In the genomic region with DNA sequence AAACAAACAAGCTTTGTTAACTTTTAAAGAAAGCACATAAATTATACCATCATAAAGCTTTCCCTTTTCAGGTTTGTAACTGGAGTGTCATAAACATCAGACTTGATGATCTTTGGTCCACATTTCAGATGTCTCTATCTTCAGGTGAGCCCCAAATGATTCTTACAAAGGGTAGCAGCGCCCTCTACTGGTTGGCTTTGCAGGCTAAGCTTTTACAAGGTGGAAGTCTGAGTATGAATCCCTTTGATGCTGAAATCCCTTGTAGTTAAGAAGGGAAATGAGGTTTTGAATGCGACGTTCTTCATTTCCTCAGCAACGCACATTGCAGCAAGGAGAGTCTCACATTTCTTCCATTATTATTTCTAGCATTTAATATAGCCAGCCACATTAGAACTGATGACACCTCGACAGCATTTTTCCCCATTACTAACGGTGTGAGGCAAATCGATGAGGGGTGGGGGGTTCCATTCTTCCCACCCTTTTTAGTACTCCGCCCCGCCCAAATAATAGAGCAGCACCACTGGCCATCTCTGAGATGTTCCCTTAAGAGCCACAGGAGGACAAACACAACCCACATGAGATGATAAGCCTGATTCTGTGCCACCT, we compare ENCODE assay signal across 8 cellular contexts.
DNase-seq lines count a peak whose midpoint lies in the region; ATAC-seq and TF ChIP-seq lines count a peak whose summit lies in the region.

No MANE protein-coding gene starts in this region.

- H3K27me3 ChIP-seq in left lung: peaks cover 0 to 4% of the 10 kb centered on the region in 2 donors

- H3K4me1 ChIP-seq in left lung: no peaks in the 10 kb centered on the region

- H3K36me3 ChIP-seq in left lung: no peaks in the 10 kb centered on the region

- H3K9me3 ChIP-seq in left lung: peaks cover 0 to 1% of the 10 kb centered on the region in 2 donors

- TF ChIP-seq CTCF in VCaP (conservative IDR thresholded peaks at IDR 0.05): peak; percentile 85
- peak; percentile 57 to 68 for TF ChIP-seq CTCF in left lung (IDR thresholded peaks at IDR 0.05)

- peak; percentile 87 for ATAC-seq in GM18867 (IDR thresholded peaks at IDR 0.05; ENCODE audit: unreplicated experiment)
- ATAC-seq in HG03108 (IDR thresholded peaks at IDR 0.05; ENCODE audit: unreplicated experiment): peak; percentile 72
- peak; percentile 84 for ATAC-seq in left lung

- intact Hi-C loops in left lung (cut with DNase I): no loop called here

- no peak overlapping the region for H3K4me3 ChIP-seq in left lung

- DNase-seq in AG20443 (ENCODE audit: low spot score) (peak; percentile 63), NCI-H2171 (lab: John Stamatoyannopoulos, UW) (peak; percentile 35), caudate nucleus (lab: John Stamatoyannopoulos, UW) (peak in 50 of 61 donors; percentile 1 to 83 (median 28)), left lung (peak in 1 of 2 donors; percentile 44)
- peak; percentile 14 to 24 (median 21) for DNase-seq in stimulated activated CD4-positive, alpha-beta T cell treated with anti-CD3 and anti-CD28 coated beads, TNF-alpha, amount 100 ng/mL, for 4 hours (ENCODE audit: low read depth in 3 of 3)

- H3K27ac ChIP-seq in VCaP (no peak overlapping the region), caudate nucleus (ENCODE audit: low read depth, low read length) (no peak overlapping the region), left lung (no peak overlapping the region)
